Comparison of ENCODE assay signal across 8 cellular contexts in the genomic region with DNA sequence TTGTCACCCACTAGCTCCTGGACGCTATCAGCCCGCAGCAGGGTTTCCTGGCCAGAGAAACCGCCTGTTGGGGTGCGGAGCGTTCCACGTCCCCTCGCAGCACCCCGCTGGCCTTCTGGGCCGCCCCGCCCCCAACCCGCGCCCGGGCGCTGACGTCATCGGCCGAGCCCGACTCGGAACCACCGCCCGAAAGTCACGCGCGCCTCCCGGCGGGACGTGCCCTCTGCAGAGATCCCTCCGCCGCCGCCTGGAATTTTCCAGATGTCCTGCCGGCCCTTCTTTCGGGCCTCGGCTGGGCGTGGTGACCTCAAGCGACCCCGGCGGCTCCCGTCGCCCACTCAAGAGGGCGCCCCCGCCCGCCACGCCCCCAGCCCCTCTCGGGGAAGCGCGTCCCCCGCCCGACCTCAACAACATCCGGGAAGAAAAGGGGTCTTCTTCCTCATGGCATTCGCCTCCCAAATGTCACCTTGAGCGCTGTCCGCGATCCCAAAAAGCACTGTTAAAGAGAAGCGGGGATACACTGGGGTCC. TPM values are rescaled to one million over a fixed set of nuclear protein-coding genes. Genes with fewer than 3 reads are reported as not detected.
DNase-seq lines count a peak whose midpoint lies in the region; ATAC-seq and TF ChIP-seq lines count a peak whose summit lies in the region.

No MANE protein-coding gene starts in this region.

- TF ChIP-seq CTCF in IMR-90 (conservative IDR thresholded peaks at IDR 0.05; ENCODE audit: low read depth, low read length) = no peak
- TF ChIP-seq CTCF in fibroblast of villous mesenchyme (IDR thresholded peaks at IDR 0.05; ENCODE audit: insufficient read depth, low read depth, low read length) = no peak
- TF ChIP-seq CTCF in neural cell (IDR thresholded peaks at IDR 0.05; ENCODE audit: poor library complexity, severe bottlenecking) = no peak

- H3K79me2 ChIP-seq in neural cell (replicated peaks; ENCODE audit: insufficient read depth, low read length) = peaks cover 95% of the 10 kb centered on the region

- H2AK9ac ChIP-seq in IMR-90 (replicated peaks; ENCODE audit: low read depth, low read length, poor library complexity) = peak overlapping the region; percentile 100

- CTCF ChIA-PET in IMR-90 (lab: Yijun Ruan, JAX) = no interaction called here

- DNase-seq in NCI-H524 (lab: John Stamatoyannopoulos, UW) = peak; percentile 62 to 83
- no peak for DNase-seq in NCI-H524 treated with DMSO at 0.1 percent for 48 hours (lab: John Stamatoyannopoulos, UW)
- DNase-seq in IMR-90 = peak; percentile 97
- DNase-seq in SHP77 (lab: John Stamatoyannopoulos, UW) = peak; percentile 88 to 92
- DNase-seq in activated gamma-delta T cell treated with Interleukin-2 at 50 U/mL for 16 hours = peak; percentile 84
- DNase-seq in fibroblast of villous mesenchyme (ENCODE audit: low read depth) = peak; percentile 99
- DNase-seq in stimulated activated naive CD8-positive, alpha-beta T cell treated with anti-CD3 and anti-CD28 coated beads, Interleukin-15, Interleukin-2, amounts not matched to agents 100 U/mL and 50 U/mL, for 24 hours = peak; percentile 99

- H3K56ac ChIP-seq in IMR-90 (ENCODE audit: extremely low read depth, insufficient read depth, low read length) = peak overlapping the region; percentile 99

- peak; percentile 75 for TF ChIP-seq EP300 in neural cell (conservative IDR thresholded peaks at IDR 0.05; ENCODE audit: poor library complexity, severe bottlenecking)

- peak overlapping the region; percentile 98 for H3K27ac ChIP-seq in IMR-90 (ENCODE audit: insufficient read depth, low read length)
- H3K27ac ChIP-seq in neural cell (ENCODE audit: low read length) = peak overlapping the region; percentile 92

- no TSS peak for BruUV-seq in IMR-90 (replicated peaks; lab: Mats Ljungman, UMichigan)

- H4K20me1 ChIP-seq in IMR-90 (ENCODE audit: insufficient read depth, low read length) (peaks cover 50% of the 10 kb centered on the region), neural cell (ENCODE audit: insufficient read depth) (no peaks in the 10 kb centered on the region)

- H3K23ac ChIP-seq in IMR-90 (ENCODE audit: low read depth, low read length) = peak overlapping the region; percentile 99

- peak overlapping the region; percentile 92 for H3K4me3 ChIP-seq in IMR-90 (ENCODE audit: insufficient read depth, low read depth, low read length)
- H3K4me3 ChIP-seq in fibroblast of villous mesenchyme (ENCODE audit: low read depth, low read length) = peak overlapping the region; percentile 91
- H3K4me3 ChIP-seq in neural cell (ENCODE audit: low read length) = peak overlapping the region; percentile 69

- peak overlapping the region; percentile 100 for H3K4ac ChIP-seq in IMR-90 (ENCODE audit: low read depth, low read length)

- H3K79me1 ChIP-seq in IMR-90 (ENCODE audit: low read depth in 1 of 2, low read length in 2 of 2) = peaks cover 10 to 43% of the 10 kb centered on the region in 2 experiments; a peak in 2 of 4 replicates

- H2AFZ ChIP-seq in IMR-90 (replicated peaks; ENCODE audit: low read length, poor library complexity) (peak overlapping the region; percentile 92), neural cell (ENCODE audit: low read depth, low read length) (peak overlapping the region; percentile 60)

- H3K9me1 ChIP-seq in IMR-90 (ENCODE audit: insufficient read depth, low read length) = no peaks in the 10 kb centered on the region

- H3K9me2 ChIP-seq in neural cell (ENCODE audit: insufficient read depth, low read length) = no peaks in the 10 kb centered on the region

- peak overlapping the region; percentile 99 for H4K91ac ChIP-seq in IMR-90 (ENCODE audit: insufficient read depth, low read depth, low read length)

- in situ Hi-C loops in IMR-90 (cut with MboI; ENCODE audit: low sequenced_read_pairs) = no loop called here

- peak overlapping the region; percentile 99 for H2BK20ac ChIP-seq in IMR-90 (ENCODE audit: low read depth, low read length)

- intact Hi-C loops in IMR-90 (cut with micrococcal nuclease) = no loop called here

- peak; percentile 34 for ATAC-seq in IMR-90 (ENCODE audit: low read depth)
- ATAC-seq in stimulated activated naive CD8-positive, alpha-beta T cell treated with anti-CD3 and anti-CD28 coated beads, Interleukin-15, Interleukin-2, amounts not matched to agents 100 U/mL and 50 U/mL, for 24 hours = peak; percentile 2

- peaks cover 27% of the 10 kb centered on the region for H3K36me3 ChIP-seq in IMR-90 (ENCODE audit: control insufficient read depth, insufficient read depth, low read length)
- H3K36me3 ChIP-seq in neural cell (ENCODE audit: insufficient read depth, low read length) = no peaks in the 10 kb centered on the region

- H3K18ac ChIP-seq in IMR-90 (ENCODE audit: low read depth, low read length) = peak overlapping the region; percentile 84

- H3K27me3 ChIP-seq in IMR-90 (ENCODE audit: control insufficient read depth, insufficient read depth, low read length) (no peaks in the 10 kb centered on the region), neural cell (ENCODE audit: insufficient read depth, low read depth, low read length) (no peaks in the 10 kb centered on the region)

- H3K4me2 ChIP-seq in IMR-90 (ENCODE audit: low read depth, low read length) = peak overlapping the region; percentile 71
- H3K4me2 ChIP-seq in neural cell (ENCODE audit: low read length) = peak overlapping the region; percentile 79

- peaks cover 27% of the 10 kb centered on the region for H3K4me1 ChIP-seq in IMR-90 (ENCODE audit: control insufficient read depth, insufficient read depth, low read length)

- POLR2A ChIA-PET in IMR-90 (lab: Charles Lee; ENCODE audit: unreplicated experiment) = interaction anchor here (0.6 to 6.8 kb wide), 24 partner anchors 10 to 246 kb away, joined by 3 to 142 read pairs (median 6); a partner anchor contains a TSS

- H3K9me3 ChIP-seq in IMR-90 (ENCODE audit: control insufficient read depth, insufficient read depth, low read length) (no peaks in the 10 kb centered on the region), neural cell (ENCODE audit: low read length) (no peaks in the 10 kb centered on the region)

- TF ChIP-seq POLR2A in IMR-90 (IDR thresholded peaks at IDR 0.05; ENCODE audit: low read depth, low read length) = no peak

- peak overlapping the region; percentile 99 for H2BK120ac ChIP-seq in IMR-90 (ENCODE audit: low read depth, low read length)

- no peak for TF ChIP-seq RAD21 in IMR-90 (IDR thresholded peaks at IDR 0.05; ENCODE audit: low read length)
- TF ChIP-seq RAD21 in neural cell (conservative IDR thresholded peaks at IDR 0.05) = peak; percentile 33

- H3K9ac ChIP-seq in IMR-90 (ENCODE audit: low read depth, low read length) = peak overlapping the region; percentile 87
- H3K9ac ChIP-seq in neural cell (ENCODE audit: low read length) = peak overlapping the region; percentile 91

- WGBS in IMR-90 (ENCODE audit: extremely low coverage in 2 of 2, insufficient read length in 1 of 2), 2 experiments = 0% methylated on average over 27 of the region's 54 CpGs; no CpG with 5 or more reads in 1 of the 2 experiments

- H2BK5ac ChIP-seq in IMR-90 (ENCODE audit: low read depth, low read length, poor library complexity, severe bottlenecking) = peak overlapping the region; percentile 98

- peak overlapping the region; percentile 99 for H2AK5ac ChIP-seq in IMR-90 (ENCODE audit: low read depth, low read length)

- H4K5ac ChIP-seq in IMR-90 (ENCODE audit: low read depth, low read length) = peak overlapping the region; percentile 64

- H3F3A ChIP-seq in neural cell (ENCODE audit: insufficient read depth, low read length, poor library complexity, severe bottlenecking) = no peaks in the 10 kb centered on the region

- peak overlapping the region; percentile 100 for H3K14ac ChIP-seq in IMR-90 (replicated peaks; ENCODE audit: low read depth, low read length)

- H4K8ac ChIP-seq in IMR-90 (ENCODE audit: low read depth in 2 of 2, low read length in 2 of 2) = peak overlapping the region; percentile 72 to 96

- dilution Hi-C loops in IMR-90 (cut with HindIII; ENCODE audit: low sequenced_read_pairs, unreplicated experiment) = no loop called here

- peak overlapping the region; percentile 75; the same call in 2 of the 3 replicates for H2BK15ac ChIP-seq in IMR-90 (ENCODE audit: low read depth, low read length)

TF ChIP-seq in IMR-90, 13 proteins besides CTCF, POLR2A, EP300 and RAD21 (continues in another document):
- TF ChIP-seq BHLHE40 (IDR thresholded peaks at IDR 0.05; ENCODE audit: low read depth, low read length) = peak; percentile 93
- TF ChIP-seq CHD1 (IDR thresholded peaks at IDR 0.05; ENCODE audit: low read depth, low read length) = no peak; the same call in 1 of the 2 replicates
- TF ChIP-seq MAZ (IDR thresholded peaks at IDR 0.05; ENCODE audit: borderline replicate concordance, low read depth, low read length) = peak; percentile 56; the same call in 1 of the 2 replicates
- TF ChIP-seq FOS (IDR thresholded peaks at IDR 0.05; ENCODE audit: low read depth, low read length) = peak; percentile 60; the same call in 1 of the 2 replicates

TF ChIP-seq in neural cell, 6 proteins besides CTCF, POLR2A, EP300 and RAD21 (continues in another document):
- TF ChIP-seq SMC3 (conservative IDR thresholded peaks at IDR 0.05; ENCODE audit: poor library complexity) = peak; percentile 49
- TF ChIP-seq MXI1 (conservative IDR thresholded peaks at IDR 0.05; ENCODE audit: poor library complexity, severe bottlenecking) = peak; percentile 37

RNA-seq across cellular contexts. Expression of a gene that starts 0.4 kb away (rescaled TPM):
- total RNA-seq in IMR-90 (2012; rRNA removed) (30.1 and 38.0 TPM in 2 replicates), fibroblast of villous mesenchyme (413 and 487 TPM in 2 replicates)
- polyA plus RNA-seq in IMR-90 (2012; rRNA removed) (56.3 and 114 TPM in 2 replicates), neural cell (2.6 and 4.2 TPM in 2 replicates)
- 12.5 and 21.1 TPM in 2 replicates for polyA plus RNA-seq in IMR-90 (2012; cell fraction: cytosol; rRNA removed)
- 237 and 1,050 TPM in 2 replicates for polyA plus RNA-seq in IMR-90 (2012; cell fraction: nucleus; rRNA removed; ENCODE audit: low replicate concordance)
- 0.97 and 1.5 TPM in 2 replicates for polyA minus RNA-seq in neural cell

RNA-seq across cellular contexts. Expression of a gene that starts 35.7 kb away (rescaled TPM):
- total RNA-seq in IMR-90 (2012; rRNA removed) (10.8 and 11.3 TPM in 2 replicates), fibroblast of villous mesenchyme (44.5 and 60.6 TPM in 2 replicates)
- polyA plus RNA-seq in IMR-90 (2012; rRNA removed) (19.8 and 22.5 TPM in 2 replicates), neural cell (17.2 and 22.2 TPM in 2 replicates)
- 30.0 and 36.2 TPM in 2 replicates for polyA plus RNA-seq in IMR-90 (2012; cell fraction: cytosol; rRNA removed)
- 33.2 and 66.1 TPM in 2 replicates for polyA plus RNA-seq in IMR-90 (2012; cell fraction: nucleus; rRNA removed; ENCODE audit: low replicate concordance)
- polyA minus RNA-seq in neural cell = 8.3 and 9.0 TPM in 2 replicates

RNA-seq across cellular contexts. Expression of a gene that starts 39.7 kb away (rescaled TPM):
- total RNA-seq in IMR-90 (2012; rRNA removed) (0.56 and 0.72 TPM in 2 replicates), fibroblast of villous mesenchyme (1.7 and 2.9 TPM in 2 replicates)
- polyA plus RNA-seq in IMR-90 (2012; rRNA removed) (1.2 and 1.3 TPM in 2 replicates), neural cell (0.66 TPM in 1 of 2 replicates, not detected in the other)
- 0.69 and 1.5 TPM in 2 replicates for polyA plus RNA-seq in IMR-90 (2012; cell fraction: cytosol; rRNA removed)
- 5.8 and 7.2 TPM in 2 replicates for polyA plus RNA-seq in IMR-90 (2012; cell fraction: nucleus; rRNA removed; ENCODE audit: low replicate concordance)
- not detected in 2 replicates for polyA minus RNA-seq in neural cell

Comparison
In these comparisons a context has a peak if more than half of its experiments do, and no peak if none do; other contexts are left out.
1. RNA of a gene that starts 0.4 kb away (total RNA-seq): 413 to 487 TPM in fibroblast of villous mesenchyme; 30.1 to 38.0 TPM in IMR-90; every median in the first group is over 10 times any median in the second.
2. Peak in every context shown above with its lines, with median percentiles within 50 percentile points of each other: H3K4me3 ChIP-seq.